ENCODE assay signal across 1 cellular context in genomic region chr12:103812789-103813188, GRCh38.
TF ChIP-seq lines count a peak whose summit lies in the region.

No MANE protein-coding gene starts in this region.

TF ChIP-seq in HCT116, 20 proteins besides CTCF, POLR2A, EP300 and RAD21:
- TF ChIP-seq ATF3 (IDR thresholded peaks at IDR 0.05) (no peak), SIN3A (IDR thresholded peaks at IDR 0.05; ENCODE audit: low read depth) (no peak), TCF7L2 (IDR thresholded peaks at IDR 0.05; ENCODE audit: borderline replicate concordance, extremely low read depth, insufficient read depth, insufficient read length) (no peak), CBX3 (IDR thresholded peaks at IDR 0.05; ENCODE audit: low read depth) (no peak)
